ENCODE assay signal across 1 cellular context in genomic region chr11:3132831-3133455, GRCh38.
TF ChIP-seq lines count a peak whose summit lies in the region.

No MANE protein-coding gene starts in this region.

TF ChIP-seq in HepG2, 621 proteins besides CTCF, POLR2A, EP300 and RAD21:
- no peak for TF ChIP-seq ZNF230 (CRISPR knock-in tag; IDR thresholded peaks at IDR 0.05)
- TF ChIP-seq, protein P1, sequence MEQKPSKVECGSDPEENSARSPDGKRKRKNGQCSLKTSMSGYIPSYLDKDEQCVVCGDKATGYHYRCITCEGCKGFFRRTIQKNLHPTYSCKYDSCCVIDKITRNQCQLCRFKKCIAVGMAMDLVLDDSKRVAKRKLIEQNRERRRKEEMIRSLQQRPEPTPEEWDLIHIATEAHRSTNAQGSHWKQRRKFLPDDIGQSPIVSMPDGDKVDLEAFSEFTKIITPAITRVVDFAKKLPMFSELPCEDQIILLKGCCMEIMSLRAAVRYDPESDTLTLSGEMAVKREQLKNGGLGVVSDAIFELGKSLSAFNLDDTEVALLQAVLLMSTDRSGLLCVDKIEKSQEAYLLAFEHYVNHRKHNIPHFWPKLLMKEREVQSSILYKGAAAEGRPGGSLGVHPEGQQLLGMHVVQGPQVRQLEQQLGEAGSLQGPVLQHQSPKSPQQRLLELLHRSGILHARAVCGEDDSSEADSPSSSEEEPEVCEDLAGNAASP (CRISPR knock-in tag; IDR thresholded peaks at IDR 0.05; ENCODE audit: borderline replicate concordance): no peak
- no peak for TF ChIP-seq ZNF530 (CRISPR knock-in tag; IDR thresholded peaks at IDR 0.05; ENCODE audit: low read depth)
- TF ChIP-seq SMAD9 (CRISPR knock-in tag; IDR thresholded peaks at IDR 0.05): no peak
- no peak for TF ChIP-seq ASH2L (IDR thresholded peaks at IDR 0.05; ENCODE audit: insufficient read length, low read depth, low read length)
- no peak for TF ChIP-seq ZNF251 (CRISPR knock-in tag; IDR thresholded peaks at IDR 0.05)
- TF ChIP-seq GTF3A (CRISPR knock-in tag; conservative IDR thresholded peaks at IDR 0.05): no peak
- no peak for TF ChIP-seq MAFK (conservative IDR thresholded peaks at IDR 0.05 in 1 of 2, IDR thresholded peaks at IDR 0.05 in 1 of 2; ENCODE audit: low read length in 2 of 2)
- TF ChIP-seq SCMH1 (CRISPR knock-in tag; IDR thresholded peaks at IDR 0.05; ENCODE audit: borderline replicate concordance): no peak
- TF ChIP-seq PPARG (CRISPR knock-in tag; conservative IDR thresholded peaks at IDR 0.05): no peak
- no peak for TF ChIP-seq NONO (IDR thresholded peaks at IDR 0.05)
- no peak for TF ChIP-seq NONO (CRISPR knock-in tag; conservative IDR thresholded peaks at IDR 0.05)
- TF ChIP-seq, protein P2, sequence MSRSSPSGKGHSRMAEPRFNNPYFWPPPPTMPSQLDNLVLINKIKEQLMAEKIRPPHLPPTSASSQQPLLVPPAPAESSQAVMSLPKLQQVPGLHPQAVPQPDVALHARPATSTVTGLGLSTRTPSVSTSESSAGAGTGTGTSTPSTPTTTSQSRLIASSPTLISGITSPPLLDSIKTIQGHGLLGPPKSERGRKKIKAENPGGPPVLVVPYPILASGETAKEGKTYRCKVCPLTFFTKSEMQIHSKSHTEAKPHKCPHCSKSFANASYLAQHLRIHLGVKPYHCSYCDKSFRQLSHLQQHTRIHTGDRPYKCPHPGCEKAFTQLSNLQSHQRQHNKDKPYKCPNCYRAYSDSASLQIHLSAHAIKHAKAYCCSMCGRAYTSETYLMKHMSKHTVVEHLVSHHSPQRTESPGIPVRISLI (CRISPR knock-in tag; IDR thresholded peaks at IDR 0.05; ENCODE audit: borderline replicate concordance): no peak
- TF ChIP-seq, protein P3, sequence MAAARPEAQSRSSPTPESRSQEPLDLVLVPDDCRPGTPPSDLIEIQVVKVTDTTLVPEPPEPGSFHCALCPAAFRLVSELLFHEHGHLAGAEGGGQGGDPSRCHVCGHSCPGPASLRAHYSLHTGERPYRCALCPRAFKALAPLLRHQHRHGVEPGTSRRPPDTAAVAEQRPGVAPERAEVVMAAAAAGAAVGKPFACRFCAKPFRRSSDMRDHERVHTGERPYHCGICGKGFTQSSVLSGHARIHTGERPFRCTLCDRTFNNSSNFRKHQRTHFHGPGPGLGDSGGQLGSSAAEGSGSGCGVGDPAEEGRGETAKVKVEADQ (CRISPR knock-in tag; IDR thresholded peaks at IDR 0.05; ENCODE audit: borderline replicate concordance): no peak
- TF ChIP-seq TRAFD1 (CRISPR knock-in tag; IDR thresholded peaks at IDR 0.05; ENCODE audit: borderline replicate concordance): no peak
- no peak for TF ChIP-seq ZNF142 (CRISPR knock-in tag; IDR thresholded peaks at IDR 0.05)
- no peak for TF ChIP-seq CREB1 (IDR thresholded peaks at IDR 0.05)
- no peak for TF ChIP-seq CREB1 (CRISPR knock-in tag; IDR thresholded peaks at IDR 0.05)
- no peak for TF ChIP-seq GPN1 (CRISPR knock-in tag; IDR thresholded peaks at IDR 0.05; ENCODE audit: borderline replicate concordance)
- TF ChIP-seq JUND (CRISPR knock-in tag; IDR thresholded peaks at IDR 0.05): no peak
